In the genomic region with DNA sequence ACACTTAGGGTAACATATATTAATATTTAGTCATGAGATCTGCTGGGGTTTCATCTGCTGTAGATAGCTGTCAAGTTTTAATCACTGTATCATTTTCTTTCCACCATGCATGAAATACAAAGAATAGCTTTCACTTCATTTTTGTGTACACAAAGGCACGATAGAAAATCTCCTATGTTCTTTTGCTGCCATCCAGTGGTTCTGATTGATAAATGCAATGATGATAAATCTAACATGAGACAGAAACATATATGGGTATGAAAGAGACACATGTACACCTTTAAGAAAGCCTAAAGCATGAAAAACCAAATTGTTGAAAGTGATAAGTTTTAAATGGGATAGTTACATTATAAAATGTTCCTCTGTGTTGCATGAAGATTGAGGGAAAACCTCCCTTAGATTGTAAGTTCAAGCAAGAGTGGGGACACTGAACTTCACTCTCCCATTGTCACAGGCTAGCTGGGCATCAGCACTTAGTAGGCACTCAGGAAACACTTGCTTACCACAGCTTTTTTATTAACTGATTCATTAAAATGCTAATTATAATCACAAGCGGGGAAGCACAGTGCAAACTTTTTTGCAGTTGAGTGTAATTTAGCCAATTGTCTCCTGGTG, we compare ENCODE assay signal across 7 cellular contexts. TPM values are rescaled to one million over a fixed set of nuclear protein-coding genes. Genes with fewer than 3 reads are reported as not detected.
A peak's percentile ranks its signal among the peaks of the same experiment; 100 is the strongest.
DNase-seq lines count a peak whose midpoint lies in the region; ATAC-seq and TF ChIP-seq lines count a peak whose summit lies in the region.

No MANE protein-coding gene starts in this region.

- no peak overlapping the region for H3K27ac Mint-ChIP-seq in activated CD4-positive, alpha-beta T cell treated with anti-CD3 and anti-CD28 coated beads, Interleukin-2, amount 10 ng/mL, durations not matched to agents 24 days and 14 days

- H3K27me3 ChIP-seq in Loucy (ENCODE audit: insufficient read depth, low read length, poor library complexity, severe bottlenecking) (no peaks in the 10 kb centered on the region), ovary (no peaks in the 10 kb centered on the region)

- no peaks in the 10 kb centered on the region for H3K4me1 Mint-ChIP-seq in activated CD4-positive, alpha-beta T cell treated with anti-CD3 and anti-CD28 coated beads, Interleukin-2, amount 10 ng/mL, durations not matched to agents 24 days and 14 days

- H3K9me2 ChIP-seq in Loucy (replicated peaks; ENCODE audit: low read depth, low read length): no peaks in the 10 kb centered on the region

- peaks cover 15% of the 10 kb centered on the region for H3K27me3 Mint-ChIP-seq in activated CD4-positive, alpha-beta T cell treated with anti-CD3 and anti-CD28 coated beads, Interleukin-2, amount 10 ng/mL, durations not matched to agents 24 days and 14 days

- 42 to 46% (median 46%) methylated on average over 2 of the region's 2 CpGs for WGBS in ovary, 3 donors

- no peaks in the 10 kb centered on the region for H3K36me3 Mint-ChIP-seq in activated CD4-positive, alpha-beta T cell treated with anti-CD3 and anti-CD28 coated beads, Interleukin-2, amount 10 ng/mL, durations not matched to agents 24 days and 14 days (ENCODE audit: low read depth)

- DNase-seq in ELR (ENCODE audit: low read depth) (peak; percentile 82), RPMI7951 (ENCODE audit: low read depth) (peak; percentile 72), erythroblast (lab: John Stamatoyannopoulos, UW) (peak; percentile 58 to 71), ovary (no peak)
- DNase-seq in activated CD4-positive, alpha-beta T cell treated with anti-CD3 and anti-CD28 coated beads, Interleukin-2, amount 10 ng/mL, durations not matched to agents 24 days and 14 days: no peak

- TF ChIP-seq POLR2A in erythroblast (IDR thresholded peaks at IDR 0.05; ENCODE audit: low read length) (no peak), ovary (IDR thresholded peaks at IDR 0.05) (no peak)

- no peak for TF ChIP-seq EP300 in ovary (IDR thresholded peaks at IDR 0.05)

- H4K20me1 ChIP-seq in Loucy (ENCODE audit: insufficient read depth, low read length, poor library complexity, severe bottlenecking): no peaks in the 10 kb centered on the region

- H3K27ac ChIP-seq in ovary: no peak overlapping the region

- H3K4me2 ChIP-seq in Loucy (ENCODE audit: low read depth, low read length, poor library complexity, severe bottlenecking): peak overlapping the region; percentile 28

- H3K9me3 Mint-ChIP-seq in activated CD4-positive, alpha-beta T cell treated with anti-CD3 and anti-CD28 coated beads, Interleukin-2, amount 10 ng/mL, durations not matched to agents 24 days and 14 days: no peaks in the 10 kb centered on the region

- H3K4me3 ChIP-seq in Loucy (ENCODE audit: low read length, poor library complexity, severe bottlenecking): peak overlapping the region; percentile 27
- H3K4me3 ChIP-seq in ovary: no peak overlapping the region

- peak overlapping the region; percentile 28 for H3K9ac ChIP-seq in Loucy (ENCODE audit: low read depth, low read length, poor library complexity, severe bottlenecking)

- H3K79me2 ChIP-seq in Loucy (ENCODE audit: insufficient read depth, low read length): no peaks in the 10 kb centered on the region

- intact Hi-C loops in ovary (cut with DNase I): no loop called here
- intact Hi-C loops in activated CD4-positive, alpha-beta T cell treated with anti-CD3 and anti-CD28 coated beads, Interleukin-2, amount 10 ng/mL, durations not matched to agents 24 days and 14 days (cut with micrococcal nuclease): loop anchor here (5.0 kb wide), 1 partner anchor 1604 kb away; no protein-coding TSS in a partner anchor

- H3K36me3 ChIP-seq in Loucy (ENCODE audit: insufficient read depth, low read length): no peaks in the 10 kb centered on the region
- no peaks in the 10 kb centered on the region for H3K36me3 ChIP-seq in ovary

- no peak overlapping the region for H3K4me3 Mint-ChIP-seq in activated CD4-positive, alpha-beta T cell treated with anti-CD3 and anti-CD28 coated beads, Interleukin-2, amount 10 ng/mL, durations not matched to agents 24 days and 14 days

- H3K9me3 ChIP-seq in Loucy (ENCODE audit: insufficient read depth, low read depth, low read length) (no peaks in the 10 kb centered on the region), ovary (no peaks in the 10 kb centered on the region)

- TF ChIP-seq CTCF in Loucy (conservative IDR thresholded peaks at IDR 0.05; ENCODE audit: low read length) (peak; percentile 87), ovary (IDR thresholded peaks at IDR 0.05) (peak; percentile 13 to 37 (median 19))

- H3K4me1 ChIP-seq in Loucy (ENCODE audit: insufficient read depth, low read length, poor library complexity, severe bottlenecking) (no peaks in the 10 kb centered on the region), ovary (ENCODE audit: insufficient read depth) (no peaks in the 10 kb centered on the region)

- peak overlapping the region; percentile 83 for H2AFZ ChIP-seq in Loucy (ENCODE audit: low read length)

- ATAC-seq in GM21619 (IDR thresholded peaks at IDR 0.05; ENCODE audit: unreplicated experiment): peak; percentile 84

- no peaks in the 10 kb centered on the region for H3F3A ChIP-seq in Loucy (ENCODE audit: low read depth)

RNA-seq across cellular contexts. Expression of a gene that starts 31.2 kb away (rescaled TPM):
- 106 and 122 TPM in 2 replicates for total RNA-seq in RPMI7951 (2014; rRNA removed; shearing (Covaris generic))
- 10 to 100 TPM; 12.6 to 46.8 (median 17.4) TPM for total RNA-seq in ovary
- polyA plus RNA-seq in ovary: 10 to 100 TPM; 29.6 to 31.8 TPM
- 28.9 and 33.7 TPM in 2 replicates for total RNA-seq in activated CD4-positive, alpha-beta T cell treated with anti-CD3 and anti-CD28 coated beads, Interleukin-2, amount 10 ng/mL, durations not matched to agents 24 days and 14 days

Comparison
In these comparisons a context has a peak if more than half of its experiments do, and no peak if none do; other contexts are left out.
1. DNase-seq: peak in ELR (single experiment), RPMI7951 (single experiment) and erythroblast (2 of 2); none in ovary (0 of 5) and activated CD4-positive, alpha-beta T cell treated with anti-CD3 and anti-CD28 coated beads, Interleukin-2, amount 10 ng/mL, durations not matched to agents 24 days and 14 days (single experiment).